17 cellular contexts compared by ENCODE assay signal in genomic region chr19:1554968-1555801, GRCh38. TPM values are rescaled to one million over a fixed set of nuclear protein-coding genes. Genes with fewer than 3 reads are reported as not detected.
A peak's percentile ranks its signal among the peaks of the same experiment; 100 is the strongest.
DNase-seq lines count a peak whose midpoint lies in the region; ATAC-seq, FAIRE-seq and TF ChIP-seq lines count a peak whose summit lies in the region.
"Had no signal": no experiment of that assay in that cellular context is flagged by ENCODE, and none has a peak within 500 bp of the region (broad histone marks: within the 10 kb centered on the region; RNA-seq: fewer than 3 reads in every experiment).

No MANE protein-coding gene starts in this region.

- no peak overlapping the region for H3K4me3 Mint-ChIP-seq in nephron progenitor cell
- H3K4me3 Mint-ChIP-seq: CD4-positive, alpha-beta memory T cell had no signal

- whole genome bisulfite sequencing in K562 (ENCODE audit: insufficient coverage, low coverage, missing lambda C conversion rate) = 89% methylated on average over 19 of the region's 71 CpGs

- H3K27ac ChIP-seq in K562 (ENCODE audit: extremely low read depth, low read depth, low read length) = no peak overlapping the region
- H3K27ac ChIP-seq: A549, C4-2B had no signal

- peak overlapping the region; percentile 75 for H3K27ac Mint-ChIP-seq in nephron progenitor cell
- H3K27ac Mint-ChIP-seq: CD4-positive, alpha-beta memory T cell had no signal

- no peaks in the 10 kb centered on the region for H4K20me1 ChIP-seq in K562 (replicated peaks; ENCODE audit: control insufficient read depth, insufficient read depth, low read length)

- no TSS peak for BruUV-seq in K562 (replicated peaks; lab: Mats Ljungman, UMichigan)

- peaks cover 4% of the 10 kb centered on the region for H3K4me1 Mint-ChIP-seq in nephron progenitor cell
- H3K4me1 Mint-ChIP-seq: CD4-positive, alpha-beta memory T cell had no signal

- H3K9ac ChIP-seq in K562 (ENCODE audit: insufficient read depth in 1 of 2, low read depth in 2 of 2, low read length in 2 of 2) = no peak overlapping the region

- peaks cover 10% of the 10 kb centered on the region; the same call in 1 of the 3 replicates for H3K36me3 ChIP-seq in K562 (ENCODE audit: control insufficient read depth, insufficient read depth, low read length)

- ATAC-seq in K562 = no peak
- ATAC-seq: A549 had no signal

- peaks cover 30% of the 10 kb centered on the region for H3K36me3 Mint-ChIP-seq in nephron progenitor cell (ENCODE audit: low read depth)
- H3K36me3 Mint-ChIP-seq: CD4-positive, alpha-beta memory T cell had no signal

- no peak overlapping the region for H2AFZ ChIP-seq in K562 (ENCODE audit: low read depth, low read length)

- DNase-seq in D341Med (ENCODE audit: low spot score) (peak; percentile 41), K562 (ENCODE audit: extremely low read depth in 1 of 4, low spot score in 3 of 4) (no peak), nephron progenitor cell (no peak), hepatic stellate cell (ENCODE audit: low spot score) (no peak), SW480 (ENCODE audit: low spot score) (no peak)
- DNase-seq: BE2C; CD4-positive, alpha-beta memory T cell; DND-41; GDM1; GOT3 had no signal

- in situ Hi-C loops in K562 (cut with MboI) = no loop called here

- no peak overlapping the region for H3K4me3 ChIP-seq in K562
- H3K4me3 ChIP-seq: A549, HAP-1 had no signal

- no peak for TF ChIP-seq CTCF in K562 (IDR thresholded peaks at IDR 0.05 in 2 of 3, conservative IDR thresholded peaks at IDR 0.05 in 1 of 3; ENCODE audit: insufficient read depth in 2 of 3, low read depth in 1 of 3, low read length in 3 of 3)
- no peak for TF ChIP-seq CTCF in nephron progenitor cell (IDR thresholded peaks at IDR 0.05)

- no peaks in the 10 kb centered on the region for H3K27me3 Mint-ChIP-seq in nephron progenitor cell (ENCODE audit: low read depth, poor library complexity)

- H3K9me1 ChIP-seq in K562 (ENCODE audit: control insufficient read depth, insufficient read depth, low read length) = no peaks in the 10 kb centered on the region

- H3K4me2 ChIP-seq in K562 (ENCODE audit: insufficient read depth, low read length) = no peak overlapping the region
- H3K4me2 ChIP-seq: A549 had no signal

- no peak for TF ChIP-seq EP300 in K562 (IDR thresholded peaks at IDR 0.05; ENCODE audit: low read length)

- CTCF ChIA-PET in K562 (lab: Yijun Ruan, JAX; ENCODE audit: low intra/inter-chr PET ratio) = no interaction called here

- peaks cover 3 to 33% of the 10 kb centered on the region in 2 experiments; a peak in 3 of 5 replicates for H3K4me1 ChIP-seq in K562 (replicated peaks in 1 of 2; ENCODE audit: control insufficient read depth in 2 of 2, insufficient read depth in 2 of 2, low read length in 2 of 2)
- H3K4me1 ChIP-seq: A549, BE2C, HAP-1 had no signal

- peaks cover 6% of the 10 kb centered on the region for H3K9me3 Mint-ChIP-seq in nephron progenitor cell
- H3K9me3 Mint-ChIP-seq: CD4-positive, alpha-beta memory T cell had no signal

- POLR2A ChIA-PET in K562 (lab: Yijun Ruan, JAX) = no interaction called here

- intact Hi-C loops in K562 (cut with micrococcal nuclease) = no loop called here

- no peak for TF ChIP-seq RAD21 in K562 (CRISPR knock-in tag; conservative IDR thresholded peaks at IDR 0.05 in 1 of 2, IDR thresholded peaks at IDR 0.05 in 1 of 2)

- TF ChIP-seq POLR2A in K562 (conservative IDR thresholded peaks at IDR 0.05) = no peak

- H3K9me3 ChIP-seq in K562 (replicated peaks; ENCODE audit: control insufficient read depth, insufficient read depth, low read depth, low read length) = no peaks in the 10 kb centered on the region
- H3K9me3 ChIP-seq: A549, BE2C, HAP-1 had no signal

- H3K27me3 ChIP-seq in K562 (ENCODE audit: control insufficient read depth in 2 of 2, insufficient read depth in 2 of 2, low read length in 2 of 2) = no peaks in the 10 kb centered on the region; a peak in 1 of 5 replicates
- H3K27me3 ChIP-seq: BE2C had no signal

- FAIRE-seq in K562 (lab: Jason Lieb, UNC) = no peak
- FAIRE-seq: A549, GM12892, GM19239, HTR-8/SVneo had no signal

- H3K79me2 ChIP-seq in K562 (ENCODE audit: control insufficient read depth, insufficient read depth, low read length) = peaks cover 9% of the 10 kb centered on the region; the same call in 2 of the 3 replicates

RNA-seq across cellular contexts. Expression of gene MEX3D, which starts 12.9 kb away (rescaled TPM):
- total RNA-seq in K562 (2011; cell fraction: chromatin; rRNA removed; ENCODE audit: low replicate concordance) = 1.3 and 3.7 TPM in 2 replicates
- total RNA-seq in K562 (2011; cell fraction: nucleolus; rRNA removed) = 7.0 and 7.7 TPM in 2 replicates
- 3.1 and 3.2 TPM in 2 replicates for total RNA-seq in K562 (2011; cell fraction: nucleoplasm; rRNA removed)
- total RNA-seq in K562 (2014; rRNA removed) (39.3 and 48.8 TPM in 2 replicates), K562 (2014; rRNA removed; fragmentation: Illumina TruSeq; extraction: Trizol) (5.7 and 6.5 TPM in 2 replicates), K562 (2015; rRNA removed; fragmentation: Illumina TruSeq; extraction: Trizol) (9.5 and 9.8 TPM in 2 replicates), K562 (2021) (34.0 and 35.9 TPM in 2 replicates)
- polyA plus RNA-seq in K562 (2011; rRNA removed) (2.6 and 3.3 TPM in 2 replicates), K562 (2014; fragmentation: Illumina TruSeq; extraction: Trizol) (2.6 and 4.4 TPM in 2 replicates), K562 (2014; fragmentation: Nextera tagmentation; extraction: Ambion mirVana) (1 to 10 TPM; 1.7 to 1.9 TPM), K562 (2014; rRNA removed) (11.6 and 11.9 TPM in 2 replicates)
- 3.5 and 29.9 TPM in 2 replicates for polyA plus RNA-seq in K562 (2011; cell fraction: cytosol; rRNA removed)
- 2.1 and 5.8 TPM in 2 replicates for polyA plus RNA-seq in K562 (2011; cell fraction: nucleus; rRNA removed)
- polyA plus RNA-seq in K562 (2012) = 6.4 and 7.7 TPM in 2 replicates
- 1.0 and 1.6 TPM in 2 replicates for polyA minus RNA-seq in K562 (2011; rRNA and poly(A)+ RNA removed)
- 20.2 and 21.8 TPM in 2 replicates for polyA minus RNA-seq in K562 (2011; cell fraction: cytosol; rRNA and poly(A)+ RNA removed)
- polyA minus RNA-seq in K562 (2011; cell fraction: nucleus; rRNA and poly(A)+ RNA removed) = 2.4 and 3.0 TPM in 2 replicates

RNA-seq across cellular contexts. Expression of gene PLK5, which starts 31.3 kb away (rescaled TPM):
- total RNA-seq in K562 (2011; cell fraction: chromatin; rRNA removed; ENCODE audit: low replicate concordance) = 0.25 and 1.2 TPM in 2 replicates
- 0.53 and 0.83 TPM in 2 replicates for total RNA-seq in K562 (2011; cell fraction: nucleolus; rRNA removed)
- 0.44 and 0.53 TPM in 2 replicates for total RNA-seq in K562 (2011; cell fraction: nucleoplasm; rRNA removed)
- total RNA-seq in K562 (2014; rRNA removed) (0.12 and 0.23 TPM in 2 replicates), K562 (2014; rRNA removed; fragmentation: Illumina TruSeq; extraction: Trizol) (not detected in 2 replicates), K562 (2015; rRNA removed; fragmentation: Illumina TruSeq; extraction: Trizol) (not detected in 2 replicates), K562 (2021) (0.16 TPM in 1 of 2 replicates, not detected in the other)
- polyA plus RNA-seq in K562 (2011; rRNA removed) (0.04 and 0.08 TPM in 2 replicates), K562 (2014; fragmentation: Illumina TruSeq; extraction: Trizol) (not detected in 2 replicates), K562 (2014; fragmentation: Nextera tagmentation; extraction: Ambion mirVana) (not detected), K562 (2014; rRNA removed) (0.07 and 0.27 TPM in 2 replicates)
- polyA plus RNA-seq in K562 (2011; cell fraction: cytosol; rRNA removed) = 0.06 and 0.16 TPM in 2 replicates
- polyA plus RNA-seq in K562 (2011; cell fraction: nucleus; rRNA removed) = 0.81 and 1.6 TPM in 2 replicates
- polyA plus RNA-seq in K562 (2012) = 0.08 TPM in 1 of 2 replicates, not detected in the other
- not detected in 2 replicates for polyA minus RNA-seq in K562 (2011; rRNA and poly(A)+ RNA removed)
- not detected in 2 replicates for polyA minus RNA-seq in K562 (2011; cell fraction: cytosol; rRNA and poly(A)+ RNA removed)
- 0.67 TPM in 2 replicates for polyA minus RNA-seq in K562 (2011; cell fraction: nucleus; rRNA and poly(A)+ RNA removed)
- total RNA-seq: CD4-positive, alpha-beta memory T cell had no signal
- polyA plus RNA-seq: A549; AG04450; CD4-positive, alpha-beta memory T cell had no signal

RNA-seq across cellular contexts. Expression of gene MBD3, which starts 37.5 kb away (rescaled TPM):
- 89.8 and 204 TPM in 2 replicates for total RNA-seq in K562 (2011; cell fraction: chromatin; rRNA removed; ENCODE audit: low replicate concordance)
- 153 TPM in 2 replicates for total RNA-seq in K562 (2011; cell fraction: nucleolus; rRNA removed)
- total RNA-seq in K562 (2011; cell fraction: nucleoplasm; rRNA removed) = 99.7 and 106 TPM in 2 replicates
- 135 and 157 TPM in 2 replicates for total RNA-seq in K562 (2014; rRNA removed)
- 11.4 and 12.6 TPM in 2 replicates for total RNA-seq in K562 (2014; rRNA removed; fragmentation: Illumina TruSeq; extraction: Trizol)
- total RNA-seq in K562 (2015; rRNA removed; fragmentation: Illumina TruSeq; extraction: Trizol) = 51.9 and 62.9 TPM in 2 replicates
- total RNA-seq in K562 (2021) = 114 and 137 TPM in 2 replicates
- polyA plus RNA-seq in K562 (2011; rRNA removed) = 30.9 and 37.9 TPM in 2 replicates
- 58.0 and 173 TPM in 2 replicates for polyA plus RNA-seq in K562 (2011; cell fraction: cytosol; rRNA removed)
- 66.0 and 127 TPM in 2 replicates for polyA plus RNA-seq in K562 (2011; cell fraction: nucleus; rRNA removed)
- polyA plus RNA-seq in K562 (2012) = 65.7 and 74.0 TPM in 2 replicates
- 7.7 and 39.8 TPM in 2 replicates for polyA plus RNA-seq in K562 (2014; fragmentation: Illumina TruSeq; extraction: Trizol)
- under 1 TPM; 0.24 to 0.52 TPM for polyA plus RNA-seq in K562 (2014; fragmentation: Nextera tagmentation; extraction: Ambion mirVana)
- 94.4 and 103 TPM in 2 replicates for polyA plus RNA-seq in K562 (2014; rRNA removed)
- 35.8 and 69.0 TPM in 2 replicates for polyA minus RNA-seq in K562 (2011; rRNA and poly(A)+ RNA removed)
- polyA minus RNA-seq in K562 (2011; cell fraction: cytosol; rRNA and poly(A)+ RNA removed) = 99.0 and 105 TPM in 2 replicates
- 27.9 and 29.1 TPM in 2 replicates for polyA minus RNA-seq in K562 (2011; cell fraction: nucleus; rRNA and poly(A)+ RNA removed)

RNA-seq across cellular contexts. Expression of gene ADAMTSL5, which starts 42.4 kb away (rescaled TPM):
- 12.1 and 28.8 TPM in 2 replicates for total RNA-seq in K562 (2011; cell fraction: chromatin; rRNA removed; ENCODE audit: low replicate concordance)
- total RNA-seq in K562 (2011; cell fraction: nucleolus; rRNA removed) = 14.1 and 17.5 TPM in 2 replicates
- 11.6 and 15.2 TPM in 2 replicates for total RNA-seq in K562 (2011; cell fraction: nucleoplasm; rRNA removed)
- 3.0 and 4.7 TPM in 2 replicates for total RNA-seq in K562 (2014; rRNA removed)
- 1.2 and 1.8 TPM in 2 replicates for total RNA-seq in K562 (2014; rRNA removed; fragmentation: Illumina TruSeq; extraction: Trizol)
- 2.0 and 2.8 TPM in 2 replicates for total RNA-seq in K562 (2015; rRNA removed; fragmentation: Illumina TruSeq; extraction: Trizol)
- total RNA-seq in K562 (2021) = 9.4 and 11.6 TPM in 2 replicates
- polyA plus RNA-seq in K562 (2011; rRNA removed) = 4.4 and 6.3 TPM in 2 replicates
- 7.7 and 18.9 TPM in 2 replicates for polyA plus RNA-seq in K562 (2011; cell fraction: cytosol; rRNA removed)
- 18.1 and 35.5 TPM in 2 replicates for polyA plus RNA-seq in K562 (2011; cell fraction: nucleus; rRNA removed)
- 7.6 and 10.3 TPM in 2 replicates for polyA plus RNA-seq in K562 (2012)
- polyA plus RNA-seq in K562 (2014; fragmentation: Illumina TruSeq; extraction: Trizol) = 4.1 and 5.0 TPM in 2 replicates
- 1 to 10 TPM; 1.0 to 1.3 TPM for polyA plus RNA-seq in K562 (2014; fragmentation: Nextera tagmentation; extraction: Ambion mirVana)
- 8.4 and 9.8 TPM in 2 replicates for polyA plus RNA-seq in K562 (2014; rRNA removed)
- 1.6 and 2.7 TPM in 2 replicates for polyA minus RNA-seq in K562 (2011; rRNA and poly(A)+ RNA removed)
- 5.6 and 15.1 TPM in 2 replicates for polyA minus RNA-seq in K562 (2011; cell fraction: cytosol; rRNA and poly(A)+ RNA removed)
- polyA minus RNA-seq in K562 (2011; cell fraction: nucleus; rRNA and poly(A)+ RNA removed) = 3.1 and 4.4 TPM in 2 replicates

RNA-seq across cellular contexts. Expression of gene UQCR11, which starts 50.1 kb away (rescaled TPM):
- 49.4 and 136 TPM in 2 replicates for total RNA-seq in K562 (2011; cell fraction: chromatin; rRNA removed; ENCODE audit: low replicate concordance)
- total RNA-seq in K562 (2011; cell fraction: nucleolus; rRNA removed) = 110 and 114 TPM in 2 replicates
- total RNA-seq in K562 (2011; cell fraction: nucleoplasm; rRNA removed) = 78.5 and 82.1 TPM in 2 replicates
- 203 and 259 TPM in 2 replicates for total RNA-seq in K562 (2014; rRNA removed)
- 62.7 and 65.9 TPM in 2 replicates for total RNA-seq in K562 (2014; rRNA removed; fragmentation: Illumina TruSeq; extraction: Trizol)
- total RNA-seq in K562 (2015; rRNA removed; fragmentation: Illumina TruSeq; extraction: Trizol) = 94.2 and 104 TPM in 2 replicates
- total RNA-seq in K562 (2021) = 355 and 411 TPM in 2 replicates
- 390 and 494 TPM in 2 replicates for polyA plus RNA-seq in K562 (2011; rRNA removed)
- 245 and 412 TPM in 2 replicates for polyA plus RNA-seq in K562 (2011; cell fraction: cytosol; rRNA removed)
- polyA plus RNA-seq in K562 (2011; cell fraction: nucleus; rRNA removed) = 128 and 175 TPM in 2 replicates
- polyA plus RNA-seq in K562 (2012) = 203 and 322 TPM in 2 replicates
- 57.6 and 122 TPM in 2 replicates for polyA plus RNA-seq in K562 (2014; fragmentation: Illumina TruSeq; extraction: Trizol)
- polyA plus RNA-seq in K562 (2014; fragmentation: Nextera tagmentation; extraction: Ambion mirVana) = 100 to 1,000 TPM; 225 to 394 TPM
- 329 and 366 TPM in 2 replicates for polyA plus RNA-seq in K562 (2014; rRNA removed)
- polyA minus RNA-seq in K562 (2011; rRNA and poly(A)+ RNA removed) = 24.6 and 35.3 TPM in 2 replicates
- 35.2 and 46.2 TPM in 2 replicates for polyA minus RNA-seq in K562 (2011; cell fraction: cytosol; rRNA and poly(A)+ RNA removed)
- polyA minus RNA-seq in K562 (2011; cell fraction: nucleus; rRNA and poly(A)+ RNA removed) = 26.8 and 31.8 TPM in 2 replicates
